17 cellular contexts compared by ENCODE assay signal in genomic region chr2:127588241-127588640, GRCh38. TPM values are rescaled to one million over a fixed set of nuclear protein-coding genes. Genes with fewer than 3 reads are reported as not detected.
DNase-seq lines count a peak whose midpoint lies in the region; ATAC-seq and TF ChIP-seq lines count a peak whose summit lies in the region.
"Had no signal": no experiment of that assay in that cellular context is flagged by ENCODE, and none has a peak within 500 bp of the region (broad histone marks: within the 10 kb centered on the region; RNA-seq: fewer than 3 reads in every experiment).

No MANE protein-coding gene starts in this region.

- peaks cover 12% of the 10 kb centered on the region for H3K27me3 Mint-ChIP-seq in progenitor cell of endocrine pancreas

- H3K4me1 ChIP-seq in right cardiac atrium (ENCODE audit: control insufficient read depth, insufficient read depth, low read length) (no peaks in the 10 kb centered on the region), spleen (peaks cover 0 to 11% (median 7%) of the 10 kb centered on the region in 6 donors), MM.1S (ENCODE audit: low read length) (no peaks in the 10 kb centered on the region)

- no peaks in the 10 kb centered on the region for H3F3A ChIP-seq in MM.1S (ENCODE audit: insufficient read depth, low read length)

- TF ChIP-seq CTCF in spleen (IDR thresholded peaks at IDR 0.05 in 8 of 11, conservative IDR thresholded peaks at IDR 0.05 in 3 of 11) (no peak), MM.1S (IDR thresholded peaks at IDR 0.05; ENCODE audit: low read length) (no peak), progenitor cell of endocrine pancreas (IDR thresholded peaks at IDR 0.05; ENCODE audit: unreplicated experiment) (no peak)

- no peak overlapping the region for H3K4me3 Mint-ChIP-seq in progenitor cell of endocrine pancreas (ENCODE audit: low read depth)

- no peaks in the 10 kb centered on the region for H3K4me1 Mint-ChIP-seq in progenitor cell of endocrine pancreas (ENCODE audit: low read depth)

- no peaks in the 10 kb centered on the region for H3K79me2 ChIP-seq in MM.1S (ENCODE audit: low read length)

- H3K36me3 Mint-ChIP-seq in progenitor cell of endocrine pancreas (ENCODE audit: insufficient read depth): no peaks in the 10 kb centered on the region

- no peaks in the 10 kb centered on the region for H4K20me1 ChIP-seq in MM.1S (ENCODE audit: insufficient read depth, low read length)

- no peak overlapping the region for H3K4me2 ChIP-seq in MM.1S (ENCODE audit: low read depth, low read length)
- H3K4me2 ChIP-seq: PC-9 had no signal

- 94% methylated on average over 5 of the region's 5 CpGs for WGBS in right cardiac atrium
- WGBS in spleen, 5 donors: 87 to 96% (median 94%) methylated on average over 5 of the region's 5 CpGs

- H2AFZ ChIP-seq in MM.1S (ENCODE audit: low read length): no peak overlapping the region
- H2AFZ ChIP-seq: PC-9 had no signal

- H3K9me3 ChIP-seq in right cardiac atrium (ENCODE audit: control insufficient read depth, low read length): no peaks in the 10 kb centered on the region
- no peaks in the 10 kb centered on the region for H3K9me3 ChIP-seq in spleen
- no peaks in the 10 kb centered on the region for H3K9me3 ChIP-seq in MM.1S (replicated peaks; ENCODE audit: insufficient read depth, low read length)

- no peak overlapping the region for H3K27ac Mint-ChIP-seq in progenitor cell of endocrine pancreas

- H3K4me3 ChIP-seq in right cardiac atrium (ENCODE audit: low read length) (no peak overlapping the region), spleen (no peak overlapping the region), MM.1S (ENCODE audit: low read length) (no peak overlapping the region)
- H3K4me3 ChIP-seq: PC-9 had no signal

- ATAC-seq in right cardiac atrium: no peak
- no peak for ATAC-seq in left lobe of liver
- no peak for ATAC-seq in HG03342 (IDR thresholded peaks at IDR 0.05; ENCODE audit: unreplicated experiment)

- DNase-seq in cardiac septum (ENCODE audit: low spot score): peak; percentile 26
- no peak for DNase-seq in right cardiac atrium
- peak; percentile 15 for DNase-seq in left lobe of liver (ENCODE audit: low spot score)
- DNase-seq in spleen: peak; percentile 45
- no peak for DNase-seq in MM.1S
- DNase-seq in progenitor cell of endocrine pancreas (ENCODE audit: low spot score, unreplicated experiment): no peak
- DNase-seq: C1 segment of cervical spinal cord, GF-D8, GOT3, KG1, NCI-H1048, NCI-H1436 treated with DMSO at 0.1 percent for 48 hours, NCI-H2029 treated with DMSO at 0.1 percent for 48 hours, NCI-H510A, PC-9 had no signal

- H3K9me3 Mint-ChIP-seq in progenitor cell of endocrine pancreas (ENCODE audit: low read depth): no peaks in the 10 kb centered on the region

- no peak for TF ChIP-seq POLR2A in spleen (IDR thresholded peaks at IDR 0.05)

- H3K27me3 ChIP-seq in right cardiac atrium (ENCODE audit: control insufficient read depth, insufficient read depth) (no peaks in the 10 kb centered on the region), spleen (replicated peaks in 1 of 7) (no peaks in the 10 kb centered on the region), MM.1S (replicated peaks; ENCODE audit: insufficient read depth, low read length) (peaks cover 35% of the 10 kb centered on the region)

- H3K9me2 ChIP-seq in MM.1S (replicated peaks; ENCODE audit: insufficient read depth, low read length): no peaks in the 10 kb centered on the region

- intact Hi-C loops in cardiac septum (cut with DNase I) (no loop called here), right cardiac atrium (cut with DNase I) (no loop called here), spleen (cut with DNase I; ENCODE audit: low total_unique reads) (no loop called here)

- H3K9ac ChIP-seq in MM.1S (ENCODE audit: low read length): no peak overlapping the region

- H3K27ac ChIP-seq in right cardiac atrium (ENCODE audit: low read length): no peak overlapping the region
- no peak overlapping the region for H3K27ac ChIP-seq in spleen
- H3K27ac ChIP-seq in MM.1S (ENCODE audit: low read length): no peak overlapping the region
- H3K27ac ChIP-seq: PC-9 had no signal

- no peaks in the 10 kb centered on the region for H3K36me3 ChIP-seq in spleen
- H3K36me3 ChIP-seq in MM.1S (replicated peaks; ENCODE audit: insufficient read depth, low read length): no peaks in the 10 kb centered on the region

RNA-seq across cellular contexts. Expression of gene MYO7B, which starts 52.8 kb away (rescaled TPM):
- 0.78 TPM for total RNA-seq in cardiac septum
- under 1 TPM; 0.29 to 0.56 (median 0.38) TPM for total RNA-seq in right cardiac atrium
- 0.81 TPM for polyA plus RNA-seq in right cardiac atrium
- total RNA-seq in left lobe of liver: 0.63 TPM
- total RNA-seq in spleen: 10 to 100 TPM; 32.3 to 55.7 (median 50.1) TPM
- 100 to 1,000 TPM in 2 of 3 donors, 10 to 100 TPM in 1; 76.9 to 165 (median 103) TPM for polyA plus RNA-seq in spleen
- total RNA-seq in progenitor cell of endocrine pancreas: 0.64 TPM in 1 of 2 replicates, not detected in the other
- total RNA-seq: PC-9 had no signal

RNA-seq across cellular contexts. Expression of gene GPR17, which starts 57.7 kb away (rescaled TPM):
- total RNA-seq in cardiac septum: 0.19 TPM
- under 1 TPM in 2 of 4 donors, not detected in 2; 0.31 to 0.40 TPM for total RNA-seq in right cardiac atrium
- polyA plus RNA-seq in right cardiac atrium: 4.0 TPM
- not detected for total RNA-seq in left lobe of liver
- total RNA-seq in spleen: under 1 TPM in 3 of 7 donors, not detected in 4; 0.22 to 0.79 (median 0.23) TPM
- polyA plus RNA-seq in spleen: 1 to 10 TPM in 1 of 3 donors, under 1 TPM in 2; 0.09 to 1.9 (median 0.26) TPM
- total RNA-seq in progenitor cell of endocrine pancreas: not detected in 2 replicates
- total RNA-seq: Daoy, PC-9 had no signal

Comparison
In these comparisons a context has a peak if more than half of its experiments do, and no peak if none do; other contexts are left out.
1. DNase-seq: peak in cardiac septum (single experiment), left lobe of liver (single experiment) and spleen (single experiment); none in right cardiac atrium (0 of 3), MM.1S (single experiment) and progenitor cell of endocrine pancreas (single experiment).
2. RNA of gene MYO7B, which starts 52.8 kb away (total RNA-seq): 32.3 to 55.7 TPM in spleen; 0.78 TPM in cardiac septum (single experiment), 0.63 TPM in left lobe of liver (single experiment), 0.29 to 0.56 TPM in right cardiac atrium and 0.64 TPM in progenitor cell of endocrine pancreas; every median in the first group is over 10 times any median in the second.